In the genomic region with DNA sequence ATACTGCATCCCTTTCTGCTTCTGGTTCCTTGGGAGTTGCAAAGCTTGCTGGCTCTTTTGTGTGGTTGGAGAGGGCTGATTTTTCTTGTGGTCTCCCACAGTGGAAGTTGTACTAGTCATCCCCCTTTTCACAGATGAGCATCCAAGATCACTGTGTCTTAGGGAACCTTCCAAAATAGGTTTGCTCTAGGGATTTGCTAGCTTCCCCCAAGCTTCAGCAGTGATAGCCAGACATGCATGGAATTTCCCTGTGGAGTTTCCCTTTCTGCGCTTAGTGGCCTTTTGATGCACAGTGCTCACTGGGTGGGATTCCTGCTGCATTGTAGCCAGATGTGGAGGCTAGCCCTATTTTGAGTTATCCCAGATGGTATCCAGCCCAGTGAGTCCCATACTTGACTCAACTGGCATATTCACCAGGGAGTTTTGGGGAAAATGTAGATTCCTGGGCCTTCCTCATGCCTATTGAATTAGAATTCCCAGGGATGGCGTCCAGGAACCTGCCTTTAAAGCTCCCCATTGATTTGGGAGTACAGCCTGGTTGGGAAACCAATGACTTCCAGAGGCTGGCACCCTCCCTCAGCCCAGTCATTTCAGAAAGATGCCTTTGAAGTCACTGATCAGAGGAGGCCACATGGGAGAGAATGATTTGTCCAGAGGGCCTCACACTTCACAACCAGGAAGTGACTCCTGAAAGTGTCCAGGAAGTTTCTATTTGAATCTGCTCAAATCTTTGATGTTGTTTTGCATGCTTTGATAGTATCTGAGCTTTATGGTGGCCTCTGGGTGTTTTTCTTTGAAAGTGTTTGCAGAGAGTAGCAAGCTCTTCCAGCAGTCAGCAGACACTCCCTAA, we compare ENCODE assay signal across 8 cellular contexts. TPM values are rescaled to one million over a fixed set of nuclear protein-coding genes. Genes with fewer than 3 reads are reported as not detected.
A peak's percentile ranks its signal among the peaks of the same experiment; 100 is the strongest.
DNase-seq lines count a peak whose midpoint lies in the region; ATAC-seq lines count a peak whose summit lies in the region.

No MANE protein-coding gene starts in this region.

- peak overlapping the region; percentile 57 for H3K4me3 Mint-ChIP-seq in stimulated activated effector memory CD8-positive, alpha-beta T cell treated with anti-CD3 and anti-CD28 coated beads, Interleukin-12 subunit alpha, Interleukin-12 subunit beta, amount 100 ng/mL, for 72 hours

- peak; percentile 18 for DNase-seq in activated T-cell treated with anti-CD3 and anti-CD28 coated beads for 48 hours (ENCODE audit: low read depth)
- no peak for DNase-seq in activated T-cell treated with anti-CD3 and anti-CD28 coated beads for 4 hours
- peak; percentile 43 for DNase-seq in OCI-M1 (lab: John Stamatoyannopoulos, UW)
- DNase-seq in dermis blood vessel endothelial cell: peak; percentile 41
- DNase-seq in stimulated activated effector memory CD8-positive, alpha-beta T cell treated with anti-CD3 and anti-CD28 coated beads, Interleukin-12 subunit alpha, Interleukin-12 subunit beta, amount 100 ng/mL, for 72 hours (ENCODE audit: low spot score in 2 of 2): no peak
- no peak for DNase-seq in HUDEP-2 (lab: John Stamatoyannopoulos, UW; ENCODE audit: unreplicated experiment in 76 of 76)
- no peak for DNase-seq in NCI-H2227 treated with DMSO at 0.1 percent for 48 hours (lab: John Stamatoyannopoulos, UW)
- no peak for DNase-seq in iPS-NIHi11 (ENCODE audit: low spot score)

- H3K36me3 Mint-ChIP-seq in stimulated activated effector memory CD8-positive, alpha-beta T cell treated with anti-CD3 and anti-CD28 coated beads, Interleukin-12 subunit alpha, Interleukin-12 subunit beta, amount 100 ng/mL, for 72 hours: no peaks in the 10 kb centered on the region

- H3K4me1 Mint-ChIP-seq in stimulated activated effector memory CD8-positive, alpha-beta T cell treated with anti-CD3 and anti-CD28 coated beads, Interleukin-12 subunit alpha, Interleukin-12 subunit beta, amount 100 ng/mL, for 72 hours: peaks cover 61% of the 10 kb centered on the region

- peak; percentile 69 for ATAC-seq in stimulated activated effector memory CD8-positive, alpha-beta T cell treated with anti-CD3 and anti-CD28 coated beads, Interleukin-12 subunit alpha, Interleukin-12 subunit beta, amount 100 ng/mL, for 72 hours

- no peaks in the 10 kb centered on the region for H3K9me3 Mint-ChIP-seq in stimulated activated effector memory CD8-positive, alpha-beta T cell treated with anti-CD3 and anti-CD28 coated beads, Interleukin-12 subunit alpha, Interleukin-12 subunit beta, amount 100 ng/mL, for 72 hours

- H3K27ac Mint-ChIP-seq in stimulated activated effector memory CD8-positive, alpha-beta T cell treated with anti-CD3 and anti-CD28 coated beads, Interleukin-12 subunit alpha, Interleukin-12 subunit beta, amount 100 ng/mL, for 72 hours: peak overlapping the region; percentile 89

RNA-seq across cellular contexts. Expression of a gene that starts 25.9 kb away (rescaled TPM):
- 9.7 and 18.1 TPM in 2 replicates for total RNA-seq in dermis blood vessel endothelial cell

Comparison
In these comparisons a context has a peak if more than half of its experiments do, and no peak if none do; other contexts are left out.
1. DNase-seq: peak in activated T-cell treated with anti-CD3 and anti-CD28 coated beads for 48 hours (single experiment), OCI-M1 (single experiment) and dermis blood vessel endothelial cell (single experiment); none in activated T-cell treated with anti-CD3 and anti-CD28 coated beads for 4 hours (single experiment), stimulated activated effector memory CD8-positive, alpha-beta T cell treated with anti-CD3 and anti-CD28 coated beads, Interleukin-12 subunit alpha, Interleukin-12 subunit beta, amount 100 ng/mL, for 72 hours (0 of 2), HUDEP-2 (0 of 76), NCI-H2227 treated with DMSO at 0.1 percent for 48 hours (single experiment) and iPS-NIHi11 (single experiment).